ENCODE assay signal across 16 cellular contexts in genomic region chr2:143529118-143529720, GRCh38.
DNase-seq lines count a peak whose midpoint lies in the region; ATAC-seq and TF ChIP-seq lines count a peak whose summit lies in the region.
"Had no signal": no experiment of that assay in that cellular context is flagged by ENCODE, and none has a peak within 500 bp of the region (broad histone marks: within the 10 kb centered on the region; RNA-seq: fewer than 3 reads in every experiment).

No MANE protein-coding gene starts in this region.

- H3K36me3 ChIP-seq in CD4-positive, CD25-positive, alpha-beta regulatory T cell (ENCODE audit: control insufficient read depth, insufficient read depth, low read length) = peaks cover 21% of the 10 kb centered on the region
- H3K36me3 ChIP-seq in OCI-LY7 (ENCODE audit: insufficient read depth, low read length) = no peaks in the 10 kb centered on the region
- H3K36me3 ChIP-seq: left ventricle myocardium inferior had no signal

- no peak overlapping the region for H3K4me2 ChIP-seq in OCI-LY7 (ENCODE audit: low read length)

- no peaks in the 10 kb centered on the region for H3K9me2 ChIP-seq in OCI-LY7 (ENCODE audit: insufficient read depth, low read length)

- CTCF ChIA-PET in OCI-LY7 (lab: Charles Lee; ENCODE audit: unreplicated experiment) = no interaction called here

- peak in 1 of 3 donors; percentile 17 for DNase-seq in CD4-positive, CD25-positive, alpha-beta regulatory T cell
- DNase-seq in EL = peak; percentile 11
- no peak for DNase-seq in T-helper 2 cell treated with Interferon-gamma antibody and Interleukin-4, amounts not matched to agents 5 μg/mL and 100 μg/mL, for 36 hours (ENCODE audit: low spot score)
- DNase-seq in memory B cell (ENCODE audit: low spot score in 2 of 2) = no peak
- no peak for DNase-seq in OCI-LY7 (ENCODE audit: low spot score)
- no peak for DNase-seq in D341Med (ENCODE audit: low spot score)
- no peak for DNase-seq in GDM1 (lab: John Stamatoyannopoulos, UW)
- DNase-seq in stimulated activated CD4-positive, alpha-beta T cell treated with anti-CD3 and anti-CD28 coated beads, Interleukin-2, amount 100 ng/mL, for 48 hours = no peak
- DNase-seq: dorsolateral prefrontal cortex; Kasumi-1; left ventricle myocardium inferior; NCI-H1417; NK-92 treated with Interleukin-12 subunit alpha and Interleukin-12 subunit beta, amount 100 ng/mL, for 24 hours; stimulated activated CD4-positive, alpha-beta T cell treated with anti-CD3 and anti-CD28 coated beads, Interleukin-4, amount 100 ng/mL, for 1 hour; testis had no signal

- H3K79me2 ChIP-seq in OCI-LY7 (ENCODE audit: insufficient read depth, low read depth, low read length) = no peaks in the 10 kb centered on the region
- H3K79me2 ChIP-seq: parathyroid adenoma had no signal

- POLR2A ChIA-PET in OCI-LY7 (lab: Charles Lee) = interaction anchor here (0.5 to 0.6 kb wide), 3 partner anchors 115 to 568 kb away, joined by 3 to 4 read pairs (median 3); no protein-coding TSS in a partner anchor

- no peak overlapping the region for H2AFZ ChIP-seq in OCI-LY7 (ENCODE audit: low read length)
- H2AFZ ChIP-seq: parathyroid adenoma had no signal

- H3K4me1 Mint-ChIP-seq in CD4-positive, CD25-positive, alpha-beta regulatory T cell = peaks cover 33 to 38% (median 36%) of the 10 kb centered on the region in 4 donors
- H3K4me1 Mint-ChIP-seq in T-helper 2 cell treated with Interferon-gamma antibody and Interleukin-4, amounts not matched to agents 5 μg/mL and 100 μg/mL, for 36 hours (ENCODE audit: low read depth) = peaks cover 24% of the 10 kb centered on the region
- H3K4me1 Mint-ChIP-seq in memory B cell = peaks cover 13% of the 10 kb centered on the region

- peaks cover 40% of the 10 kb centered on the region for H3K36me3 Mint-ChIP-seq in CD4-positive, CD25-positive, alpha-beta regulatory T cell
- H3K36me3 Mint-ChIP-seq in T-helper 2 cell treated with Interferon-gamma antibody and Interleukin-4, amounts not matched to agents 5 μg/mL and 100 μg/mL, for 36 hours (ENCODE audit: low read depth) = peaks cover 52% of the 10 kb centered on the region
- H3K36me3 Mint-ChIP-seq in memory B cell = peaks cover 46% of the 10 kb centered on the region

- H3K27me3 Mint-ChIP-seq in CD4-positive, CD25-positive, alpha-beta regulatory T cell = no peaks in the 10 kb centered on the region
- no peaks in the 10 kb centered on the region for H3K27me3 Mint-ChIP-seq in T-helper 2 cell treated with Interferon-gamma antibody and Interleukin-4, amounts not matched to agents 5 μg/mL and 100 μg/mL, for 36 hours (ENCODE audit: low read depth)
- no peaks in the 10 kb centered on the region for H3K27me3 Mint-ChIP-seq in memory B cell

- H3K4me3 Mint-ChIP-seq in CD4-positive, CD25-positive, alpha-beta regulatory T cell = no peak overlapping the region
- H3K4me3 Mint-ChIP-seq in T-helper 2 cell treated with Interferon-gamma antibody and Interleukin-4, amounts not matched to agents 5 μg/mL and 100 μg/mL, for 36 hours = peak overlapping the region; percentile 16
- H3K4me3 Mint-ChIP-seq in memory B cell = no peak overlapping the region

- intact Hi-C loops in OCI-LY7 (cut with micrococcal nuclease; ENCODE audit: unreplicated experiment) = no loop called here

- H4K20me1 ChIP-seq in OCI-LY7 (ENCODE audit: insufficient read depth, low read length) = no peaks in the 10 kb centered on the region

- no peak overlapping the region for H3K4me3 ChIP-seq in CD4-positive, CD25-positive, alpha-beta regulatory T cell (ENCODE audit: low read depth, low read length)
- H3K4me3 ChIP-seq in OCI-LY7 (ENCODE audit: low read depth, low read length, poor library complexity, severe bottlenecking) = no peak overlapping the region
- H3K4me3 ChIP-seq: dorsolateral prefrontal cortex, left ventricle myocardium inferior, testis had no signal

- peaks cover 0 to 3% (median 0%) of the 10 kb centered on the region in 7 donors for H3K9me3 Mint-ChIP-seq in CD4-positive, CD25-positive, alpha-beta regulatory T cell
- no peaks in the 10 kb centered on the region for H3K9me3 Mint-ChIP-seq in T-helper 2 cell treated with Interferon-gamma antibody and Interleukin-4, amounts not matched to agents 5 μg/mL and 100 μg/mL, for 36 hours
- H3K9me3 Mint-ChIP-seq in memory B cell = peaks cover 2% of the 10 kb centered on the region

- H3K27me3 ChIP-seq in CD4-positive, CD25-positive, alpha-beta regulatory T cell (ENCODE audit: control insufficient read depth, insufficient read depth, low read length) = no peaks in the 10 kb centered on the region
- H3K27me3 ChIP-seq: dorsolateral prefrontal cortex, testis had no signal

- H3K27ac ChIP-seq in CD4-positive, CD25-positive, alpha-beta regulatory T cell (ENCODE audit: insufficient read depth, low read length, poor library complexity, severe bottlenecking) = no peak overlapping the region
- H3K27ac ChIP-seq in OCI-LY7 (ENCODE audit: low read depth, low read length, poor library complexity, severe bottlenecking) = no peak overlapping the region
- H3K27ac ChIP-seq: dorsolateral prefrontal cortex, left ventricle myocardium inferior, parathyroid adenoma, testis had no signal

- peaks cover 9% of the 10 kb centered on the region for H3K4me1 ChIP-seq in CD4-positive, CD25-positive, alpha-beta regulatory T cell (ENCODE audit: control insufficient read depth, insufficient read depth, low read length, poor library complexity, severe bottlenecking)
- no peaks in the 10 kb centered on the region for H3K4me1 ChIP-seq in OCI-LY7 (ENCODE audit: insufficient read depth, low read length, poor library complexity, severe bottlenecking)
- H3K4me1 ChIP-seq: parathyroid adenoma had no signal

- ATAC-seq in CD4-positive, CD25-positive, alpha-beta regulatory T cell (ENCODE audit: low read depth in 2 of 2) = no peak
- ATAC-seq in memory B cell (ENCODE audit: low read depth) = no peak

- H3K9me3 ChIP-seq in CD4-positive, CD25-positive, alpha-beta regulatory T cell (ENCODE audit: control insufficient read depth in 2 of 2, low read length in 2 of 2) = no peaks in the 10 kb centered on the region
- H3K9me3 ChIP-seq in OCI-LY7 (ENCODE audit: low read length) = no peaks in the 10 kb centered on the region
- H3K9me3 ChIP-seq: left ventricle myocardium inferior, testis had no signal

- H3K27ac Mint-ChIP-seq in CD4-positive, CD25-positive, alpha-beta regulatory T cell = peak overlapping the region; percentile 23 to 29 (median 28)
- H3K27ac Mint-ChIP-seq in T-helper 2 cell treated with Interferon-gamma antibody and Interleukin-4, amounts not matched to agents 5 μg/mL and 100 μg/mL, for 36 hours = peak overlapping the region; percentile 22
- peak overlapping the region; percentile 22 for H3K27ac Mint-ChIP-seq in memory B cell

- BruUV-seq in OCI-LY7 (replicated peaks; lab: Mats Ljungman, UMichigan) = no TSS peak

- no peak for TF ChIP-seq CTCF in OCI-LY7 (conservative IDR thresholded peaks at IDR 0.05; ENCODE audit: low read length)
